ENCODE assay signal across 8 cellular contexts in genomic region chr6:22828179-22829062, GRCh38.
DNase-seq lines count a peak whose midpoint lies in the region; ATAC-seq and TF ChIP-seq lines count a peak whose summit lies in the region.

No MANE protein-coding gene starts in this region.

- no peaks in the 10 kb centered on the region for H3K4me1 Mint-ChIP-seq in stimulated activated memory B cell treated with anti-CD40 and anti-IgM and Interleukin-4, amounts not matched to agents 10 μg/mL and 1 μg/mL and 100 μg/mL, for 72 hours

- DNase-seq in NCI-H1048 (lab: John Stamatoyannopoulos, UW): peak; percentile 66
- DNase-seq in ascending aorta (ENCODE audit: low spot score in 2 of 2): peak in 1 of 2 donors; percentile 71
- DNase-seq in thoracic aorta (ENCODE audit: low spot score): peak; percentile 10
- no peak for DNase-seq in erythroblast (lab: John Stamatoyannopoulos, UW)

- peaks cover 5% of the 10 kb centered on the region for H3K9me3 Mint-ChIP-seq in stimulated activated memory B cell treated with anti-CD40 and anti-IgM and Interleukin-4, amounts not matched to agents 10 μg/mL and 1 μg/mL and 100 μg/mL, for 72 hours

- no peaks in the 10 kb centered on the region for H3K36me3 ChIP-seq in ES-I3 (ENCODE audit: insufficient read depth, low read length)
- H3K36me3 ChIP-seq in ascending aorta: no peaks in the 10 kb centered on the region
- no peaks in the 10 kb centered on the region for H3K36me3 ChIP-seq in iPS-20b (ENCODE audit: insufficient read depth, low read depth, low read length)
- no peaks in the 10 kb centered on the region for H3K36me3 ChIP-seq in thoracic aorta

- peak overlapping the region; percentile 73 to 87 for H3K27ac ChIP-seq in ascending aorta
- no peak overlapping the region for H3K27ac ChIP-seq in iPS-20b (ENCODE audit: low read length)
- H3K27ac ChIP-seq in thoracic aorta: peak overlapping the region; percentile 77 to 86

- ATAC-seq in thoracic aorta (ENCODE audit: insufficient number of reproducible peaks, low FRiP score, low read depth) (peak; percentile 100), GM21526 (IDR thresholded peaks at IDR 0.05; ENCODE audit: low FRiP score, unreplicated experiment) (no peak)
- no peak for ATAC-seq in stimulated activated memory B cell treated with anti-CD40 and anti-IgM and Interleukin-4, amounts not matched to agents 10 μg/mL and 1 μg/mL and 100 μg/mL, for 72 hours

- no peaks in the 10 kb centered on the region for H3K36me3 Mint-ChIP-seq in stimulated activated memory B cell treated with anti-CD40 and anti-IgM and Interleukin-4, amounts not matched to agents 10 μg/mL and 1 μg/mL and 100 μg/mL, for 72 hours

- H3K27me3 ChIP-seq in ascending aorta: no peaks in the 10 kb centered on the region
- H3K27me3 ChIP-seq in iPS-20b (ENCODE audit: insufficient read depth, low read length): no peaks in the 10 kb centered on the region
- no peaks in the 10 kb centered on the region for H3K27me3 ChIP-seq in thoracic aorta (replicated peaks; ENCODE audit: insufficient read depth)

- H3K9me3 ChIP-seq in ES-I3 (ENCODE audit: control insufficient read depth, insufficient read depth, low read length) (no peaks in the 10 kb centered on the region; the same call in 1 of the 2 replicates), ascending aorta (no peaks in the 10 kb centered on the region), iPS-20b (ENCODE audit: insufficient read depth, low read depth, low read length) (no peaks in the 10 kb centered on the region), thoracic aorta (no peaks in the 10 kb centered on the region)

- no peak overlapping the region for H3K4me3 Mint-ChIP-seq in stimulated activated memory B cell treated with anti-CD40 and anti-IgM and Interleukin-4, amounts not matched to agents 10 μg/mL and 1 μg/mL and 100 μg/mL, for 72 hours

- peak overlapping the region; percentile 29; the same call in 1 of the 2 replicates for H3K9ac ChIP-seq in ES-I3 (ENCODE audit: low read depth, low read length)
- H3K9ac ChIP-seq in iPS-20b (ENCODE audit: low read depth, low read length): peak overlapping the region; percentile 50; the same call in 1 of the 2 replicates

- H3K4me1 ChIP-seq in ES-I3 (ENCODE audit: insufficient read depth, low read length) (peaks cover 16% of the 10 kb centered on the region; the same call in 1 of the 2 replicates), ascending aorta (peaks cover 0 to 18% of the 10 kb centered on the region in 2 donors), iPS-20b (ENCODE audit: insufficient read depth, low read length) (peaks cover 11% of the 10 kb centered on the region), thoracic aorta (ENCODE audit: control insufficient read depth in 1 of 2, low read depth in 2 of 2) (peaks cover 14 to 21% of the 10 kb centered on the region in 2 donors)

- intact Hi-C loops in ascending aorta (cut with DNase I): loop anchor here (2.0 to 10.0 kb wide), 3 partner anchors 52 to 1234 kb away; partner anchors contain the start of gene SOX4

- TF ChIP-seq CTCF in ascending aorta (IDR thresholded peaks at IDR 0.05): peak; percentile 60 to 69 (median 68)
- peak; percentile 73 for TF ChIP-seq CTCF in thoracic aorta (IDR thresholded peaks at IDR 0.05)

- H3K4me3 ChIP-seq in ascending aorta (peak overlapping the region in 1 of 2 donors; percentile 19), iPS-20b (ENCODE audit: low read length) (no peak overlapping the region), thoracic aorta (peak overlapping the region; percentile 58)

- no peak for TF ChIP-seq POLR2A in erythroblast (IDR thresholded peaks at IDR 0.05; ENCODE audit: low read length)

- H3K27ac Mint-ChIP-seq in stimulated activated memory B cell treated with anti-CD40 and anti-IgM and Interleukin-4, amounts not matched to agents 10 μg/mL and 1 μg/mL and 100 μg/mL, for 72 hours: no peak overlapping the region

- H3K27me3 Mint-ChIP-seq in stimulated activated memory B cell treated with anti-CD40 and anti-IgM and Interleukin-4, amounts not matched to agents 10 μg/mL and 1 μg/mL and 100 μg/mL, for 72 hours: no peaks in the 10 kb centered on the region

Comparison
In these comparisons a context has a peak if more than half of its experiments do, and no peak if none do; other contexts are left out.
1. DNase-seq: peak in NCI-H1048 (single experiment) and thoracic aorta (single experiment); none in erythroblast (0 of 2).